In genomic region chr3:145807990-145808389, GRCh38 we compare ENCODE assay signal across 12 cellular contexts.
DNase-seq lines count a peak whose midpoint lies in the region; ATAC-seq and TF ChIP-seq lines count a peak whose summit lies in the region.
"Had no signal": no experiment of that assay in that cellular context is flagged by ENCODE, and none has a peak within 500 bp of the region (broad histone marks: within the 10 kb centered on the region; RNA-seq: fewer than 3 reads in every experiment).

No MANE protein-coding gene starts in this region.

- peak; percentile 8 for DNase-seq in BE2C
- peak; percentile 19 for DNase-seq in HFFc6
- peak; percentile 18 to 61 (median 48) for DNase-seq in adrenal gland
- no peak for DNase-seq in left lobe of liver (ENCODE audit: low spot score)
- no peak for DNase-seq in NCI-H774 (lab: John Stamatoyannopoulos, UW)
- no peak for DNase-seq in natural killer cell
- DNase-seq in OCI-M2 (lab: John Stamatoyannopoulos, UW; ENCODE audit: unreplicated experiment) = no peak
- no peak for DNase-seq in OCI-M1 (lab: John Stamatoyannopoulos, UW)
- DNase-seq: amniotic stem cell had no signal

- H3K27me3 Mint-ChIP-seq in HFFc6 (ENCODE audit: insufficient read depth) (no peaks in the 10 kb centered on the region; the same call in 1 of the 2 replicates), natural killer cell (ENCODE audit: low read depth in 2 of 2) (no peaks in the 10 kb centered on the region)

- no peak for TF ChIP-seq POLR2A in adrenal gland (IDR thresholded peaks at IDR 0.05)

- no peaks in the 10 kb centered on the region for H3K27me3 ChIP-seq in BE2C
- H3K27me3 ChIP-seq in adrenal gland = no peaks in the 10 kb centered on the region

- H3K9me3 Mint-ChIP-seq in HFFc6 = no peaks in the 10 kb centered on the region; the same call in 1 of the 2 replicates
- H3K9me3 Mint-ChIP-seq in natural killer cell = peaks cover 0 to 5% of the 10 kb centered on the region in 2 donors

- ATAC-seq in left lobe of liver (peak; percentile 85), natural killer cell (no peak)

- intact Hi-C loops in adrenal gland (cut with DNase I) (no loop called here), natural killer cell (cut with micrococcal nuclease) (no loop called here)

- H3K4me1 Mint-ChIP-seq in HFFc6 (ENCODE audit: low read depth) (no peaks in the 10 kb centered on the region), natural killer cell (no peaks in the 10 kb centered on the region)

- TF ChIP-seq CTCF in BE2C (IDR thresholded peaks at IDR 0.05; ENCODE audit: low read depth, low read length) (no peak), HFFc6 (IDR thresholded peaks at IDR 0.05) (peak; percentile 42; the same call in 1 of the 2 replicates), adrenal gland (IDR thresholded peaks at IDR 0.05) (peak in 5 of 6 experiments; percentile 15 to 47 (median 27)), natural killer cell (IDR thresholded peaks at IDR 0.05) (no peak)

- H3K4me3 Mint-ChIP-seq in HFFc6 (no peak overlapping the region), natural killer cell (no peak overlapping the region)

- no peaks in the 10 kb centered on the region for H3K36me3 Mint-ChIP-seq in HFFc6 (ENCODE audit: low read depth)
- peaks cover 8% of the 10 kb centered on the region for H3K36me3 Mint-ChIP-seq in natural killer cell

- H3K27ac ChIP-seq in adrenal gland = no peak overlapping the region
- H3K27ac ChIP-seq: KMS-11, skin epidermis, thoracic aorta had no signal

- H3K4me3 ChIP-seq in BE2C (ENCODE audit: low read depth, low read length) = no peak overlapping the region
- H3K4me3 ChIP-seq in adrenal gland = no peak overlapping the region
- H3K4me3 ChIP-seq: skin epidermis, thoracic aorta had no signal

- H3K9me3 ChIP-seq in BE2C (no peaks in the 10 kb centered on the region), adrenal gland (replicated peaks in 1 of 3) (no peaks in the 10 kb centered on the region)
- H3K9me3 ChIP-seq: thoracic aorta had no signal

- H3K27ac Mint-ChIP-seq in HFFc6 (no peak overlapping the region), natural killer cell (no peak overlapping the region)

- WGBS in adrenal gland, 4 donors = 5 to 40% (median 13%) methylated on average over 3 of the region's 3 CpGs

- H3K4me1 ChIP-seq in BE2C = no peaks in the 10 kb centered on the region
- no peaks in the 10 kb centered on the region for H3K4me1 ChIP-seq in adrenal gland (replicated peaks in 1 of 2)

- H3K36me3 ChIP-seq in BE2C = no peaks in the 10 kb centered on the region
- H3K36me3 ChIP-seq in adrenal gland (replicated peaks in 1 of 2) = no peaks in the 10 kb centered on the region
- H3K36me3 ChIP-seq: thoracic aorta had no signal

Comparison
In these comparisons a context has a peak if more than half of its experiments do, and no peak if none do; other contexts are left out.
1. DNase-seq: peak in BE2C (single experiment), HFFc6 (single experiment) and adrenal gland (7 of 7); none in left lobe of liver (single experiment), NCI-H774 (single experiment), natural killer cell (single experiment), OCI-M2 (single experiment) and OCI-M1 (single experiment).
2. CTCF ChIP-seq: peak in HFFc6 (single experiment) and adrenal gland (5 of 6); none in BE2C (single experiment) and natural killer cell (single experiment).